1 cellular context compared by ENCODE assay signal in the genomic region with DNA sequence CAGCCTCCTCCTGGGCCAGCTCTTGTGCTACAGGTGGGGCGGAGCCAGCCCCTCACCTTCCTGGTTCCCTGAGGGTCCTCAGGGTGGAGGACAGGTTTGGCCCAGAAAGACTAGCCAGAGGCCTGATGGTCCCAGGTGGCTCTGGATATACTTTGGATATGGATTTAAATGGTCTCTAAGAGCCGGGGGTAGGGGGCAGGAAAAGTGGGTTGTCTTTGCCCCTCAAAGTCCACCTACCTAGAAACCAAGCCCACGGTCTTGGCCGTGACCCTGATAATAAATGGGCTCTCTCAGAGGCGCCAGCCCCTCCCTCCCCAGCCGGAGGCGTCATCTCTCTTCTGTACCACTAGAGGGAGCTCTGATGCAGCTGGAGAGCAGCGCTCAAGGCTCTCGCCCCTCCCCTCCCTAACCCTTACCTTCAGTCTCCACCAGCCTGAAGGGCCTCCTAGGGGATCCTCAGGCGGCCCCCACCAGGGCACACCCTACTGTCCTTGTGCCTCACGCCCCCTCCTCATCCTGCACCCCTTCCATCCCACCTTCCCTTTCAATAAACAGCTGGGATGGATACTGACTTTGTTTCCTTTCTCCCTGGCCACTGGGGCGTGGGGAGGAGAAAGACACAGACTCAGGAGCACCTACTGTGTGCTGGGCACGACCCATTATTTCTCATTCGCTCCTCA.
TF ChIP-seq lines count a peak whose summit lies in the region.

No MANE protein-coding gene starts in this region.

TF ChIP-seq in HepG2, 621 proteins besides CTCF, POLR2A, EP300 and RAD21 (continued from another document and continues in another):
- no peak for TF ChIP-seq PBX3 (CRISPR knock-in tag; IDR thresholded peaks at IDR 0.05; ENCODE audit: borderline replicate concordance)
- TF ChIP-seq WIZ (CRISPR knock-in tag; IDR thresholded peaks at IDR 0.05): 0 out of 2 replicates have a peak, but pooled peaks have one; percentile 58
- no peak for TF ChIP-seq ZFYVE20 (CRISPR knock-in tag; IDR thresholded peaks at IDR 0.05; ENCODE audit: borderline replicate concordance, low read depth)
- no peak for TF ChIP-seq ZBTB37 (CRISPR knock-in tag; IDR thresholded peaks at IDR 0.05)
- TF ChIP-seq RBAK (CRISPR knock-in tag; IDR thresholded peaks at IDR 0.05): no peak
- no peak for TF ChIP-seq ZNF781 (CRISPR knock-in tag; IDR thresholded peaks at IDR 0.05; ENCODE audit: borderline replicate concordance, not compliant biosample characterization)
- TF ChIP-seq NPAS2 (CRISPR knock-in tag; IDR thresholded peaks at IDR 0.05; ENCODE audit: borderline replicate concordance): no peak
- peak; percentile 46; the same call in 1 of the 2 replicates for TF ChIP-seq MAX (IDR thresholded peaks at IDR 0.05)
- TF ChIP-seq PPARG (CRISPR knock-in tag; conservative IDR thresholded peaks at IDR 0.05): peak; percentile 84
- TF ChIP-seq YY1 (IDR thresholded peaks at IDR 0.05; ENCODE audit: insufficient read depth, insufficient replicate concordance, low read depth, low read length): peak; percentile 64
- TF ChIP-seq, protein P1, sequence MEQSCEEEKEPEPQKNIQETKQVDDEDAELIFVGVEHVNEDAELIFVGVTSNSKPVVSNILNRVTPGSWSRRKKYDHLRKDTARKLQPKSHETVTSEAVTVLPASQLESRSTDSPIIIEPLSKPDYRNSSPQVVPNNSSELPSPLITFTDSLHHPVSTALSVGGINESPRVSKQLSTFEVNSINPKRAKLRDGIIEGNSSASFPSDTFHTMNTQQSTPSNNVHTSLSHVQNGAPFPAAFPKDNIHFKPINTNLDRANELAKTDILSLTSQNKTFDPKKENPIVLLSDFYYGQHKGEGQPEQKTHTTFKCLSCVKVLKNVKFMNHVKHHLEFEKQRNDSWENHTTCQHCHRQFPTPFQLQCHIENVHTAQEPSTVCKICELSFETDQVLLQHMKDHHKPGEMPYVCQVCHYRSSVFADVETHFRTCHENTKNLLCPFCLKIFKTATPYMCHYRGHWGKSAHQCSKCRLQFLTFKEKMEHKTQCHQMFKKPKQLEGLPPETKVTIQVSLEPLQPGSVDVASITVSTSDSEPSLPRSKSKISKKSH (CRISPR knock-in tag; IDR thresholded peaks at IDR 0.05; ENCODE audit: borderline replicate concordance): no peak
- no peak for TF ChIP-seq ZNF768 (CRISPR knock-in tag; IDR thresholded peaks at IDR 0.05)
- TF ChIP-seq CBX2 (IDR thresholded peaks at IDR 0.05; ENCODE audit: low read depth, low read length): no peak
- TF ChIP-seq CBX2 (CRISPR knock-in tag; IDR thresholded peaks at IDR 0.05; ENCODE audit: low read depth): no peak
- no peak for TF ChIP-seq MBNL3 (CRISPR knock-in tag; conservative IDR thresholded peaks at IDR 0.05)
- TF ChIP-seq YEATS4 (CRISPR knock-in tag; IDR thresholded peaks at IDR 0.05; ENCODE audit: borderline replicate concordance): no peak
- TF ChIP-seq ETV6 (CRISPR knock-in tag; conservative IDR thresholded peaks at IDR 0.05): no peak
- no peak for TF ChIP-seq ZNF747 (CRISPR knock-in tag; IDR thresholded peaks at IDR 0.05; ENCODE audit: borderline replicate concordance)
- no peak for TF ChIP-seq E2F5 (CRISPR knock-in tag; conservative IDR thresholded peaks at IDR 0.05)
- TF ChIP-seq ZSCAN29 (CRISPR knock-in tag; conservative IDR thresholded peaks at IDR 0.05): no peak
- no peak for TF ChIP-seq MED13 (CRISPR knock-in tag; IDR thresholded peaks at IDR 0.05)
- no peak for TF ChIP-seq CREB3 (CRISPR knock-in tag; IDR thresholded peaks at IDR 0.05)
- TF ChIP-seq ATAD3A (CRISPR knock-in tag; IDR thresholded peaks at IDR 0.05): no peak
- TF ChIP-seq, protein P2, sequence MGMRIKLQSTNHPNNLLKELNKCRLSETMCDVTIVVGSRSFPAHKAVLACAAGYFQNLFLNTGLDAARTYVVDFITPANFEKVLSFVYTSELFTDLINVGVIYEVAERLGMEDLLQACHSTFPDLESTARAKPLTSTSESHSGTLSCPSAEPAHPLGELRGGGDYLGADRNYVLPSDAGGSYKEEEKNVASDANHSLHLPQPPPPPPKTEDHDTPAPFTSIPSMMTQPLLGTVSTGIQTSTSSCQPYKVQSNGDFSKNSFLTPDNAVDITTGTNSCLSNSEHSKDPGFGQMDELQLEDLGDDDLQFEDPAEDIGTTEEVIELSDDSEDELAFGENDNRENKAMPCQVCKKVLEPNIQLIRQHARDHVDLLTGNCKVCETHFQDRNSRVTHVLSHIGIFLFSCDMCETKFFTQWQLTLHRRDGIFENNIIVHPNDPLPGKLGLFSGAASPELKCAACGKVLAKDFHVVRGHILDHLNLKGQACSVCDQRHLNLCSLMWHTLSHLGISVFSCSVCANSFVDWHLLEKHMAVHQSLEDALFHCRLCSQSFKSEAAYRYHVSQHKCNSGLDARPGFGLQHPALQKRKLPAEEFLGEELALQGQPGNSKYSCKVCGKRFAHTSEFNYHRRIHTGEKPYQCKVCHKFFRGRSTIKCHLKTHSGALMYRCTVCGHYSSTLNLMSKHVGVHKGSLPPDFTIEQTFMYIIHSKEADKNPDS (CRISPR knock-in tag; IDR thresholded peaks at IDR 0.05): 0 out of 2 replicates have a peak, but pooled peaks have one; percentile 23
- no peak for TF ChIP-seq THYN1 (CRISPR knock-in tag; IDR thresholded peaks at IDR 0.05; ENCODE audit: borderline replicate concordance, low read depth)
- TF ChIP-seq NFKB2 (CRISPR knock-in tag; IDR thresholded peaks at IDR 0.05; ENCODE audit: borderline replicate concordance): peak; percentile 67; the same call in 1 of the 2 replicates
- TF ChIP-seq PHF20 (CRISPR knock-in tag; IDR thresholded peaks at IDR 0.05): peak; percentile 63; the same call in 1 of the 2 replicates
- TF ChIP-seq PHB2 (IDR thresholded peaks at IDR 0.05; ENCODE audit: partially characterized antibody): no peak
- TF ChIP-seq AGO2 (optimal IDR thresholded peaks at IDR 0.05; ENCODE audit: low read depth, low read length): no peak
- peak; percentile 42 for TF ChIP-seq RARA (CRISPR knock-in tag; IDR thresholded peaks at IDR 0.05)
- peak; percentile 69 for TF ChIP-seq HDAC2 (CRISPR knock-in tag; IDR thresholded peaks at IDR 0.05)
- no peak; the same call in 1 of the 2 replicates for TF ChIP-seq MXD3 (CRISPR knock-in tag; IDR thresholded peaks at IDR 0.05)
- no peak for TF ChIP-seq MZF1 (CRISPR knock-in tag; IDR thresholded peaks at IDR 0.05; ENCODE audit: borderline replicate concordance)
- TF ChIP-seq E2F2 (CRISPR knock-in tag; IDR thresholded peaks at IDR 0.05; ENCODE audit: borderline replicate concordance): no peak
- no peak for TF ChIP-seq ZNF777 (CRISPR knock-in tag; IDR thresholded peaks at IDR 0.05)
- TF ChIP-seq, protein P3, sequence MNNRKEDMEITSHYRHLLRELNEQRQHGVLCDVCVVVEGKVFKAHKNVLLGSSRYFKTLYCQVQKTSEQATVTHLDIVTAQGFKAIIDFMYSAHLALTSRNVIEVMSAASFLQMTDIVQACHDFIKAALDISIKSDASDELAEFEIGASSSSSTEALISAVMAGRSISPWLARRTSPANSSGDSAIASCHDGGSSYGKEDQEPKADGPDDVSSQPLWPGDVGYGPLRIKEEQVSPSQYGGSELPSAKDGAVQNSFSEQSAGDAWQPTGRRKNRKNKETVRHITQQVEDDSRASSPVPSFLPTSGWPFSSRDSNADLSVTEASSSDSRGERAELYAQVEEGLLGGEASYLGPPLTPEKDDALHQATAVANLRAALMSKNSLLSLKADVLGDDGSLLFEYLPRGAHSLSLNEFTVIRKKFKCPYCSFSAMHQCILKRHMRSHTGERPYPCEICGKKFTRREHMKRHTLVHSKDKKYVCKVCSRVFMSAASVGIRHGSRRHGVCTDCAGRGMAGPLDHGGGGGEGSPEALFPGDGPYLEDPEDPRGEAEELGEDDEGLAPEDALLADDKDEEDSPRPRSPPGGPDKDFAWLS (CRISPR knock-in tag; IDR thresholded peaks at IDR 0.05; ENCODE audit: borderline replicate concordance): no peak
- TF ChIP-seq ZNF772 (CRISPR knock-in tag; IDR thresholded peaks at IDR 0.05): peak; percentile 54; the same call in 1 of the 2 replicates
- TF ChIP-seq REXO4 (CRISPR knock-in tag; IDR thresholded peaks at IDR 0.05; ENCODE audit: borderline replicate concordance): no peak
- no peak for TF ChIP-seq CC2D1A (CRISPR knock-in tag; IDR thresholded peaks at IDR 0.05)
- peak; percentile 58; the same call in 1 of the 2 replicates for TF ChIP-seq AHR (CRISPR knock-in tag; IDR thresholded peaks at IDR 0.05)
- no peak for TF ChIP-seq ZNF569 (CRISPR knock-in tag; IDR thresholded peaks at IDR 0.05; ENCODE audit: borderline replicate concordance)
- TF ChIP-seq RORA (CRISPR knock-in tag; IDR thresholded peaks at IDR 0.05): 0 out of 2 replicates have a peak, but pooled peaks have one; percentile 59
- TF ChIP-seq ZNF335 (CRISPR knock-in tag; IDR thresholded peaks at IDR 0.05): peak; percentile 86
- peak; percentile 93; the same call in 1 of the 2 replicates for TF ChIP-seq ZNF580 (CRISPR knock-in tag; IDR thresholded peaks at IDR 0.05; ENCODE audit: borderline replicate concordance, low read depth)
- TF ChIP-seq CEBPB (IDR thresholded peaks at IDR 0.05; ENCODE audit: borderline replicate concordance, low read depth, low read length): no peak
- TF ChIP-seq RARG (CRISPR knock-in tag; IDR thresholded peaks at IDR 0.05; ENCODE audit: low read depth): no peak
- peak; percentile 26 for TF ChIP-seq ZEB1 (IDR thresholded peaks at IDR 0.05; ENCODE audit: insufficient replicate concordance, low read depth)
- TF ChIP-seq RNF2 (conservative IDR thresholded peaks at IDR 0.05; ENCODE audit: low read depth): no peak
- peak; percentile 93 for TF ChIP-seq KLF6 (CRISPR knock-in tag; IDR thresholded peaks at IDR 0.05)
- no peak for TF ChIP-seq EEA1 (CRISPR knock-in tag; IDR thresholded peaks at IDR 0.05; ENCODE audit: borderline replicate concordance)
- peak; percentile 74 for TF ChIP-seq SALL2 (CRISPR knock-in tag; IDR thresholded peaks at IDR 0.05)
- TF ChIP-seq ATF3 (CRISPR knock-in tag; IDR thresholded peaks at IDR 0.05): peak; percentile 7; the same call in 1 of the 2 replicates
- TF ChIP-seq SOX13 (IDR thresholded peaks at IDR 0.05): no peak
- TF ChIP-seq SOX13 (CRISPR knock-in tag; conservative IDR thresholded peaks at IDR 0.05 in 1 of 2, IDR thresholded peaks at IDR 0.05 in 1 of 2): peak in 1 of 2 experiments; percentile 59; a peak in 2 of 4 replicates
- TF ChIP-seq U2AF1 (optimal IDR thresholded peaks at IDR 0.05; ENCODE audit: low read depth, low read length): peak; percentile 58
- TF ChIP-seq GTF3A (CRISPR knock-in tag; conservative IDR thresholded peaks at IDR 0.05): peak; percentile 98
